Comparison of ENCODE assay signal across 22 cellular contexts in genomic region chr2:237074211-237074993, GRCh38. TPM values are rescaled to one million over a fixed set of nuclear protein-coding genes. Genes with fewer than 3 reads are reported as not detected.
DNase-seq lines count a peak whose midpoint lies in the region; ATAC-seq and TF ChIP-seq lines count a peak whose summit lies in the region.
"Had no signal": no experiment of that assay in that cellular context is flagged by ENCODE, and none has a peak within 500 bp of the region (broad histone marks: within the 10 kb centered on the region; RNA-seq: fewer than 3 reads in every experiment).

No MANE protein-coding gene starts in this region.

- H3K27me3 Mint-ChIP-seq in chondrocyte (ENCODE audit: low read depth), result no peaks in the 10 kb centered on the region
- H3K27me3 Mint-ChIP-seq in WTC11 (ENCODE audit: low read depth), result no peaks in the 10 kb centered on the region; the same call in 1 of the 2 replicates
- no peaks in the 10 kb centered on the region for H3K27me3 Mint-ChIP-seq in activated CD4-positive, alpha-beta memory T cell treated with anti-CD3 and anti-CD28 coated beads, Interleukin-2, amount 10 ng/mL, durations not matched to agents 7 days and 5 days
- H3K27me3 Mint-ChIP-seq: activated T-cell treated with anti-CD3 and anti-CD28 coated beads, Interleukin-2, amount 50 U/mL, for 24 hours had no signal

- ATAC-seq in left cardiac atrium (peak; percentile 35 to 48), WTC11 (no peak), HG03196 (IDR thresholded peaks at IDR 0.05; ENCODE audit: unreplicated experiment) (no peak)

- H3K4me3 Mint-ChIP-seq in chondrocyte (ENCODE audit: unreplicated experiment) (no peak overlapping the region), WTC11 (no peak overlapping the region)
- H3K4me3 Mint-ChIP-seq in activated CD4-positive, alpha-beta memory T cell treated with anti-CD3 and anti-CD28 coated beads, Interleukin-2, amount 10 ng/mL, durations not matched to agents 7 days and 5 days, result no peak overlapping the region
- H3K4me3 Mint-ChIP-seq: activated T-cell treated with anti-CD3 and anti-CD28 coated beads, Interleukin-2, amount 50 U/mL, for 24 hours; immature natural killer cell; neural crest cell had no signal

- H3K9me3 Mint-ChIP-seq in chondrocyte (ENCODE audit: low read depth) (peaks cover 3% of the 10 kb centered on the region), WTC11 (peaks cover 10% of the 10 kb centered on the region)
- no peaks in the 10 kb centered on the region for H3K9me3 Mint-ChIP-seq in activated CD4-positive, alpha-beta memory T cell treated with anti-CD3 and anti-CD28 coated beads, Interleukin-2, amount 10 ng/mL, durations not matched to agents 7 days and 5 days
- H3K9me3 Mint-ChIP-seq: activated T-cell treated with anti-CD3 and anti-CD28 coated beads, Interleukin-2, amount 50 U/mL, for 24 hours; immature natural killer cell; neural crest cell had no signal

- no peak for TF ChIP-seq CTCF in chondrocyte (IDR thresholded peaks at IDR 0.05)
- TF ChIP-seq CTCF in WTC11 (IDR thresholded peaks at IDR 0.05), result no peak

- POLR2A ChIA-PET in WTC11 (lab: Charles Lee), result no interaction called here
- POLR2A ChIA-PET in activated CD4-positive, alpha-beta memory T cell treated with anti-CD3 and anti-CD28 coated beads, Interleukin-2, amount 10 ng/mL, durations not matched to agents 7 days and 5 days (lab: Charles Lee), result interaction anchor here (1.4 kb wide), 1 partner anchor 11 kb away, joined by 6 read pairs; the partner anchor contains the start of gene COPS8

- H3K4me1 Mint-ChIP-seq in chondrocyte (ENCODE audit: low read depth) (peaks cover 27% of the 10 kb centered on the region), WTC11 (no peaks in the 10 kb centered on the region)
- no peaks in the 10 kb centered on the region for H3K4me1 Mint-ChIP-seq in activated CD4-positive, alpha-beta memory T cell treated with anti-CD3 and anti-CD28 coated beads, Interleukin-2, amount 10 ng/mL, durations not matched to agents 7 days and 5 days
- H3K4me1 Mint-ChIP-seq: immature natural killer cell, neural crest cell had no signal

- intact Hi-C loops in left cardiac atrium (cut with DNase I), result no loop called here

- CTCF ChIA-PET in WTC11 (lab: Charles Lee), result no interaction called here
- CTCF ChIA-PET in activated CD4-positive, alpha-beta memory T cell treated with anti-CD3 and anti-CD28 coated beads, Interleukin-2, amount 10 ng/mL, durations not matched to agents 7 days and 5 days (lab: Charles Lee), result interaction anchor here (1.0 to 1.6 kb wide), 6 partner anchors 9 to 721 kb away, joined by 3 to 11 read pairs (median 4); partner anchors contain the start of gene COPS8

- peaks cover 2% of the 10 kb centered on the region for H3K36me3 Mint-ChIP-seq in chondrocyte (ENCODE audit: low read depth)
- H3K36me3 Mint-ChIP-seq in WTC11, result no peaks in the 10 kb centered on the region
- H3K36me3 Mint-ChIP-seq in activated CD4-positive, alpha-beta memory T cell treated with anti-CD3 and anti-CD28 coated beads, Interleukin-2, amount 10 ng/mL, durations not matched to agents 7 days and 5 days (ENCODE audit: low read depth), result no peaks in the 10 kb centered on the region
- H3K36me3 Mint-ChIP-seq: immature natural killer cell had no signal

- peak; percentile 24 for DNase-seq in EL
- DNase-seq in chondrocyte (ENCODE audit: low spot score), result no peak
- DNase-seq in left cardiac atrium, result no peak
- DNase-seq in putamen (ENCODE audit: low spot score), result peak; percentile 60
- DNase-seq in WTC11 (ENCODE audit: low spot score), result no peak
- no peak for DNase-seq in HCEC 1CT
- DNase-seq in activated CD4-positive, alpha-beta memory T cell treated with anti-CD3 and anti-CD28 coated beads, Interleukin-2, amount 10 ng/mL, durations not matched to agents 7 days and 5 days, result no peak
- DNase-seq: ACHN; activated CD8-positive, alpha-beta memory T cell treated with anti-CD3 and anti-CD28 coated beads for 24 hours; activated T-cell treated with anti-CD3 and anti-CD28 coated beads, Interleukin-2, amount 50 U/mL, for 24 hours; C1 segment of cervical spinal cord; cortex of kidney; immature natural killer cell; KG1; mucosa of descending colon; NCI-H2171; NCI-H526; sigmoid colon; T-helper 1 cell; upper lobe of right lung had no signal

- peak overlapping the region; percentile 1 for H3K27ac Mint-ChIP-seq in chondrocyte (ENCODE audit: unreplicated experiment)
- no peak overlapping the region for H3K27ac Mint-ChIP-seq in WTC11
- H3K27ac Mint-ChIP-seq in activated CD4-positive, alpha-beta memory T cell treated with anti-CD3 and anti-CD28 coated beads, Interleukin-2, amount 10 ng/mL, durations not matched to agents 7 days and 5 days, result no peak overlapping the region
- H3K27ac Mint-ChIP-seq: activated T-cell treated with anti-CD3 and anti-CD28 coated beads, Interleukin-2, amount 50 U/mL, for 24 hours; immature natural killer cell had no signal

TF ChIP-seq in WTC11, 78 proteins besides CTCF, POLR2A, EP300 and RAD21 (continues in another document):
- no peak for TF ChIP-seq PRRX2 (CRISPR knock-in tag; IDR thresholded peaks at IDR 0.05)
- TF ChIP-seq TEAD4 (CRISPR knock-in tag; IDR thresholded peaks at IDR 0.05), result no peak
- TF ChIP-seq ZNF532 (CRISPR knock-in tag; IDR thresholded peaks at IDR 0.05; ENCODE audit: borderline replicate concordance), result no peak
- TF ChIP-seq SOX15 (CRISPR knock-in tag; IDR thresholded peaks at IDR 0.05), result no peak
- no peak for TF ChIP-seq CREM (CRISPR knock-in tag; IDR thresholded peaks at IDR 0.05)
- no peak for TF ChIP-seq ATF1 (CRISPR knock-in tag; IDR thresholded peaks at IDR 0.05)
- TF ChIP-seq ZNF396 (CRISPR knock-in tag; IDR thresholded peaks at IDR 0.05; ENCODE audit: borderline replicate concordance), result no peak
- no peak for TF ChIP-seq SMAD4 (CRISPR knock-in tag; IDR thresholded peaks at IDR 0.05)
- TF ChIP-seq SMAD3 (CRISPR knock-in tag; IDR thresholded peaks at IDR 0.05; ENCODE audit: borderline replicate concordance), result no peak
- no peak for TF ChIP-seq STAT6 (CRISPR knock-in tag; conservative IDR thresholded peaks at IDR 0.05; ENCODE audit: low read depth)

RNA-seq across cellular contexts. Expression of gene COPS8, which starts 11.3 kb away (rescaled TPM):
- 62.3 to 109 TPM (median 65.8 TPM) in 3 replicates for total RNA-seq in chondrocyte
- 10 to 100 TPM; 66.4 to 77.3 TPM for total RNA-seq in left cardiac atrium
- 51.0 to 65.9 TPM (median 60.1 TPM) in 3 replicates for total RNA-seq in WTC11 (2021)
- 10 to 100 TPM; 42.6 to 44.0 TPM for total RNA-seq in activated CD4-positive, alpha-beta memory T cell treated with anti-CD3 and anti-CD28 coated beads, Interleukin-2, amount 10 ng/mL, durations not matched to agents 7 days and 5 days

Comparison
In these comparisons a context has a peak if more than half of its experiments do, and no peak if none do; other contexts are left out.
1. DNase-seq: peak in EL (single experiment) and putamen (single experiment); none in chondrocyte (single experiment), left cardiac atrium (single experiment), WTC11 (single experiment), HCEC 1CT (single experiment) and activated CD4-positive, alpha-beta memory T cell treated with anti-CD3 and anti-CD28 coated beads, Interleukin-2, amount 10 ng/mL, durations not matched to agents 7 days and 5 days (single experiment).
2. ATAC-seq: peak in left cardiac atrium (2 of 2); none in WTC11 (single experiment) and HG03196 (single experiment).